ENCODE assay signal across 8 cellular contexts in the genomic region with DNA sequence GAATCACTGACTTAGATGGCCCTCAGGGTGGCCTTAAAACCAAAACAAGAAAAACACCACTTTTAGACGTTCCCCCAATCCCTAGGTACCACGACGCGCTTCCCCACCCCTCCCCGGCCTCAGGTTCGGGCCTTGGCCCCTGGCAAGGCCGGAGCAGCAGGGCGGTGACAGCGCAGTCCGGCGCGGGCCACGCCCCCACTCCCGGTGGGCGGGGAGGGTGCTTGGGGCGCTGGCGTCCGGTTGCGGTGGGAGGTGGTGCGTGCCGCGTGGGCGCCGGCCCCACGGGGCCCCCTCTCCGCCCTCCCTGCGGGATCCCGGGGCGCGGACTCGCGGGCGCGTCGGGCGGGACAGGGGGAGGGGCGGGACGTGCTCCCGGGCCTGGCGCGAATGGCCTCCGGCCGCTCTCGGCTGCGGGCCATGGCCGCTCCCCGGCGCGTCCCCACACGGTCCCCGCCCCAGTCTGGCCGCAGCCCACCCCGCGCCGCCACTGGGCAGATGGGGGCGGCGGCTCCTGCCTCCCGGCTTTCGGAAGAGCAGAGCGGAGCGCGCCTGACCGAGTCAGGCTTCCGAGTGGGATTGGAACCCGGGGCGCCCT. TPM values are rescaled to one million over a fixed set of nuclear protein-coding genes. Genes with fewer than 3 reads are reported as not detected.
A peak's percentile ranks its signal among the peaks of the same experiment; 100 is the strongest.
DNase-seq lines count a peak whose midpoint lies in the region; ATAC-seq, FAIRE-seq and TF ChIP-seq lines count a peak whose summit lies in the region.

No MANE protein-coding gene starts in this region.

- no peak for TF ChIP-seq POLR2A in GM12891 (IDR thresholded peaks at IDR 0.05; ENCODE audit: low read depth, low read length)

- FAIRE-seq in GM12891 (lab: Jason Lieb, UNC) = peak; percentile 31

- H3K9me3 Mint-ChIP-seq in activated T-helper 2 cell treated with anti-CD3 and anti-CD28 coated beads, Interferon-gamma antibody, Interleukin-2, Interleukin-4, amounts not matched to agents 10 μg/mL and 5 μg/mL and 100 μg/mL, durations not matched to agents 14 hours and 24 hours and 36 hours = no peaks in the 10 kb centered on the region
- H3K9me3 Mint-ChIP-seq in stimulated activated naive B cell treated with anti-CD40 and anti-IgM and Interleukin-4, amounts not matched to agents 10 μg/mL and 1 μg/mL and 100 μg/mL, for 72 hours = no peaks in the 10 kb centered on the region

- intact Hi-C loops in activated T-helper 2 cell treated with anti-CD3 and anti-CD28 coated beads, Interferon-gamma antibody, Interleukin-2, Interleukin-4, amounts not matched to agents 10 μg/mL and 5 μg/mL and 100 μg/mL, durations not matched to agents 14 hours and 24 hours and 36 hours (cut with micrococcal nuclease) = no loop called here

- no peaks in the 10 kb centered on the region for H3K4me1 Mint-ChIP-seq in activated T-helper 2 cell treated with anti-CD3 and anti-CD28 coated beads, Interferon-gamma antibody, Interleukin-2, Interleukin-4, amounts not matched to agents 10 μg/mL and 5 μg/mL and 100 μg/mL, durations not matched to agents 14 hours and 24 hours and 36 hours (ENCODE audit: low read depth)
- peaks cover 5 to 10% of the 10 kb centered on the region in 2 donors for H3K4me1 Mint-ChIP-seq in stimulated activated naive B cell treated with anti-CD40 and anti-IgM and Interleukin-4, amounts not matched to agents 10 μg/mL and 1 μg/mL and 100 μg/mL, for 72 hours

- H3K4me3 ChIP-seq in iPS-18a (ENCODE audit: low read length) = peak overlapping the region; percentile 67

- H3K27ac ChIP-seq in iPS-18a (ENCODE audit: low read length) = no peak overlapping the region

- no peaks in the 10 kb centered on the region for H3K36me3 ChIP-seq in iPS-18a (ENCODE audit: control insufficient read depth, low read depth, low read length)

- peak overlapping the region; percentile 76 for H3K4me3 Mint-ChIP-seq in activated T-helper 2 cell treated with anti-CD3 and anti-CD28 coated beads, Interferon-gamma antibody, Interleukin-2, Interleukin-4, amounts not matched to agents 10 μg/mL and 5 μg/mL and 100 μg/mL, durations not matched to agents 14 hours and 24 hours and 36 hours (ENCODE audit: low read depth)
- peak overlapping the region; percentile 82 to 86 for H3K4me3 Mint-ChIP-seq in stimulated activated naive B cell treated with anti-CD40 and anti-IgM and Interleukin-4, amounts not matched to agents 10 μg/mL and 1 μg/mL and 100 μg/mL, for 72 hours

- H3K9me3 ChIP-seq in iPS-18a (ENCODE audit: control insufficient read depth, low read depth, low read length) = no peaks in the 10 kb centered on the region

- H3K27me3 ChIP-seq in iPS-18a (ENCODE audit: control insufficient read depth, insufficient read depth, low read length) = peaks cover 66% of the 10 kb centered on the region

- H3K9ac ChIP-seq in iPS-18a (ENCODE audit: low read length) = no peak overlapping the region

- DNase-seq in GM12891 (ENCODE audit: insufficient read length, low spot score) (no peak), RKO (ENCODE audit: low spot score) (no peak)
- no peak for DNase-seq in activated T-helper 2 cell treated with anti-CD3 and anti-CD28 coated beads, Interferon-gamma antibody, Interleukin-2, Interleukin-4, amounts not matched to agents 10 μg/mL and 5 μg/mL and 100 μg/mL, durations not matched to agents 14 hours and 24 hours and 36 hours (ENCODE audit: low spot score)
- DNase-seq in stimulated activated naive B cell treated with anti-CD40 and anti-IgM and Interleukin-4, amounts not matched to agents 10 μg/mL and 1 μg/mL and 100 μg/mL, for 72 hours = no peak
- DNase-seq in stimulated activated CD4-positive, alpha-beta T cell treated with anti-CD3 and anti-CD28 coated beads, Interleukin-4, amount 100 ng/mL, for 4 hours = no peak

- H3K27ac Mint-ChIP-seq in activated T-helper 2 cell treated with anti-CD3 and anti-CD28 coated beads, Interferon-gamma antibody, Interleukin-2, Interleukin-4, amounts not matched to agents 10 μg/mL and 5 μg/mL and 100 μg/mL, durations not matched to agents 14 hours and 24 hours and 36 hours = no peak overlapping the region
- H3K27ac Mint-ChIP-seq in stimulated activated naive B cell treated with anti-CD40 and anti-IgM and Interleukin-4, amounts not matched to agents 10 μg/mL and 1 μg/mL and 100 μg/mL, for 72 hours = peak overlapping the region; percentile 56

- H3K27me3 Mint-ChIP-seq in activated T-helper 2 cell treated with anti-CD3 and anti-CD28 coated beads, Interferon-gamma antibody, Interleukin-2, Interleukin-4, amounts not matched to agents 10 μg/mL and 5 μg/mL and 100 μg/mL, durations not matched to agents 14 hours and 24 hours and 36 hours (ENCODE audit: low read depth) = peaks cover 67% of the 10 kb centered on the region
- peaks cover 30 to 52% of the 10 kb centered on the region in 2 donors for H3K27me3 Mint-ChIP-seq in stimulated activated naive B cell treated with anti-CD40 and anti-IgM and Interleukin-4, amounts not matched to agents 10 μg/mL and 1 μg/mL and 100 μg/mL, for 72 hours

- ATAC-seq in HG02763 (IDR thresholded peaks at IDR 0.05; ENCODE audit: unreplicated experiment) = peak; percentile 33
- peak; percentile 24 to 29 for ATAC-seq in stimulated activated naive B cell treated with anti-CD40 and anti-IgM and Interleukin-4, amounts not matched to agents 10 μg/mL and 1 μg/mL and 100 μg/mL, for 72 hours (replicated peaks)
- no peak for ATAC-seq in GM19397 (IDR thresholded peaks at IDR 0.05; ENCODE audit: unreplicated experiment)

- no peaks in the 10 kb centered on the region for H3K36me3 Mint-ChIP-seq in activated T-helper 2 cell treated with anti-CD3 and anti-CD28 coated beads, Interferon-gamma antibody, Interleukin-2, Interleukin-4, amounts not matched to agents 10 μg/mL and 5 μg/mL and 100 μg/mL, durations not matched to agents 14 hours and 24 hours and 36 hours (ENCODE audit: low read depth)
- H3K36me3 Mint-ChIP-seq in stimulated activated naive B cell treated with anti-CD40 and anti-IgM and Interleukin-4, amounts not matched to agents 10 μg/mL and 1 μg/mL and 100 μg/mL, for 72 hours = peaks cover 3% of the 10 kb centered on the region in 2 donors

- H3K4me1 ChIP-seq in iPS-18a (ENCODE audit: control insufficient read depth, low read depth, low read length) = no peaks in the 10 kb centered on the region

TF ChIP-seq in GM12891, 5 proteins besides CTCF, POLR2A, EP300 and RAD21:
- TF ChIP-seq TAF1 (IDR thresholded peaks at IDR 0.05; ENCODE audit: low read depth, low read length) (no peak), PAX5 (IDR thresholded peaks at IDR 0.05; ENCODE audit: insufficient read depth, low read length, severe bottlenecking) (no peak), POU2F2 (IDR thresholded peaks at IDR 0.05; ENCODE audit: low read depth, low read length) (no peak)

RNA-seq across cellular contexts. Expression of a gene that starts 0.9 kb away (rescaled TPM):
- 0.41 TPM for polyA plus RNA-seq in GM12891 (2012; ENCODE audit: low read depth, missing spikeins)
- 0.11 and 0.16 TPM in 2 replicates for total RNA-seq in activated T-helper 2 cell treated with anti-CD3 and anti-CD28 coated beads, Interferon-gamma antibody, Interleukin-2, Interleukin-4, amounts not matched to agents 10 μg/mL and 5 μg/mL and 100 μg/mL, durations not matched to agents 14 hours and 24 hours and 36 hours
